In genomic region chr5:167920589-167920988, GRCh38 we compare ENCODE assay signal across 23 cellular contexts.
"Had no signal": no experiment of that assay in that cellular context is flagged by ENCODE, and none has a peak within 500 bp of the region (broad histone marks: within the 10 kb centered on the region; RNA-seq: fewer than 3 reads in every experiment).

No MANE protein-coding gene starts in this region.

- ATAC-seq: activated CD8-positive, alpha-beta T cell treated with anti-CD3 and anti-CD28 coated beads for 36 hours; activated T-cell treated with anti-CD3 and anti-CD28 coated beads, Interleukin-2, amount 50 U/mL, for 4 hours; left ventricle myocardium superior; natural killer cell treated with Interleukin-12 subunit alpha and Interleukin-12 subunit beta and Interleukin-15 and Interleukin-18, amount 100 ng/mL, for 72 hours; WTC11 had no signal

- H3K4me3 ChIP-seq: cardiac muscle cell, esophagus muscularis mucosa, right atrium auricular region, skin epidermis, tibial nerve, vagina had no signal

- H3K27me3 Mint-ChIP-seq: activated CD8-positive, alpha-beta T cell treated with anti-CD3 and anti-CD28 coated beads for 36 hours had no signal

- H3K27ac Mint-ChIP-seq: activated CD8-positive, alpha-beta T cell treated with anti-CD3 and anti-CD28 coated beads for 36 hours; natural killer cell treated with Interleukin-12 subunit alpha and Interleukin-12 subunit beta and Interleukin-15 and Interleukin-18, amount 100 ng/mL, for 72 hours; WTC11 had no signal

- H3K36me3 Mint-ChIP-seq: natural killer cell treated with Interleukin-12 subunit alpha and Interleukin-12 subunit beta and Interleukin-15 and Interleukin-18, amount 100 ng/mL, for 72 hours had no signal

- DNase-seq: activated CD4-positive, alpha-beta T cell treated with anti-CD3 and anti-CD28 coated beads for 4 hours; activated CD8-positive, alpha-beta T cell treated with anti-CD3 and anti-CD28 coated beads for 36 hours; activated effector memory CD4-positive, alpha-beta T cell treated with Interleukin-2 at 50 U/mL for 16 hours; activated naive CD4-positive, alpha-beta T cell treated with anti-CD3 and anti-CD28 coated beads, Interleukin-2, amount 50 U/mL, for 16 hours; activated T-cell treated with anti-CD3 and anti-CD28 coated beads, Interleukin-2, amount 50 U/mL, for 4 hours; hippocampal formation; left ventricle myocardium superior; mesendoderm; occipital lobe; stimulated activated CD4-positive, alpha-beta T cell treated with anti-CD3 and anti-CD28 coated beads, Interleukin-15, amount 100 ng/mL, for 24 hours; stimulated activated CD4-positive, alpha-beta T cell treated with anti-CD3 and anti-CD28 coated beads, Interleukin-4, amount 100 ng/mL, for 24 hours; stimulated activated naive CD4-positive, alpha-beta T cell had no signal

- H3K4me3 Mint-ChIP-seq: activated CD8-positive, alpha-beta T cell treated with anti-CD3 and anti-CD28 coated beads for 36 hours; activated T-cell treated with anti-CD3 and anti-CD28 coated beads, Interleukin-2, amount 50 U/mL, for 4 hours; natural killer cell treated with Interleukin-12 subunit alpha and Interleukin-12 subunit beta and Interleukin-15 and Interleukin-18, amount 100 ng/mL, for 72 hours; WTC11 had no signal

- FAIRE-seq: astrocyte, colon, endometrium had no signal
